Comparison of ENCODE assay signal across 6 cellular contexts in the genomic region with DNA sequence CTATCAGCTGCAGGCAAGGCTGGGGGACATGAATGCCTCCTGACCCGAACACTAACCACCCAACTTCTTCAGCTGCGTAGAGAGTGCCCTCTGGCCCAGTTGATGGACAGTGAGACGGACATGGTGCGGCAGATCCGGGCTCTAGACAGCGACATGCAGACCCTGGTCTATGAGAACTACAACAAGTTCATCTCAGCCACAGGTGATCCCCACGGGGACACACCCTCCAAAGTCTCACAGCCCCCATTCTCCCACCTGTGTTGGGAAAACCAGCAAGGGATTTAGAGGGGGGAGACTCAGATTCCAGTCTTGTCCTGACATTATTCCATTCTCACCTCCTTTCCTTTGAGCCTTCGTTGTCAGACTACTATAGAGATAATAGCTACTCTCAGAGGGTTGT. TPM values are rescaled to one million over a fixed set of nuclear protein-coding genes. Genes with fewer than 3 reads are reported as not detected.
DNase-seq lines count a peak whose midpoint lies in the region; ATAC-seq and TF ChIP-seq lines count a peak whose summit lies in the region.

No MANE protein-coding gene starts in this region.

- H3K4me1 ChIP-seq in GM23338 (ENCODE audit: insufficient read depth), result peaks cover 6% of the 10 kb centered on the region

- H3K27me3 Mint-ChIP-seq in GM23338 (ENCODE audit: insufficient read depth, low read depth, poor library complexity), result peaks cover 6% of the 10 kb centered on the region

- peaks cover 4% of the 10 kb centered on the region; the same call in 1 of the 2 replicates for H3K36me3 ChIP-seq in GM23338 (ENCODE audit: insufficient read depth)
- H3K36me3 ChIP-seq in brain microvascular endothelial cell (replicated peaks), result no peaks in the 10 kb centered on the region
- H3K36me3 ChIP-seq in neural cell (ENCODE audit: insufficient read depth, low read length), result no peaks in the 10 kb centered on the region

- H3K27me3 ChIP-seq in GM23338 (ENCODE audit: insufficient read depth) (no peaks in the 10 kb centered on the region), brain microvascular endothelial cell (replicated peaks) (no peaks in the 10 kb centered on the region), neural cell (ENCODE audit: insufficient read depth, low read depth, low read length) (no peaks in the 10 kb centered on the region)

- in situ Hi-C loops in brain microvascular endothelial cell (cut with HindIII; ENCODE audit: low pct_ligation_motif_present, low sequenced_read_pairs), result no loop called here

- H3K4me3 ChIP-seq in GM23338 (peak overlapping the region; percentile 96), brain microvascular endothelial cell (ENCODE audit: low read depth, low read length) (peak overlapping the region; percentile 79), neural cell (ENCODE audit: low read length) (peak overlapping the region; percentile 70)

- H3K27ac ChIP-seq in GM23338 (ENCODE audit: low read depth) (no peak overlapping the region), brain microvascular endothelial cell (no peak overlapping the region), neural cell (ENCODE audit: low read length) (peak overlapping the region; percentile 94)

- no peak for TF ChIP-seq RAD21 in neural cell (conservative IDR thresholded peaks at IDR 0.05)

- no peaks in the 10 kb centered on the region; the same call in 1 of the 2 replicates for H4K20me1 ChIP-seq in GM23338 (replicated peaks; ENCODE audit: insufficient read depth)
- H4K20me1 ChIP-seq in neural cell (ENCODE audit: insufficient read depth), result no peaks in the 10 kb centered on the region

- ATAC-seq in GM23338 (no peak), GM21390 (IDR thresholded peaks at IDR 0.05; ENCODE audit: unreplicated experiment) (no peak)

- peak overlapping the region; percentile 97 for H3K4me3 Mint-ChIP-seq in GM23338

- TF ChIP-seq EP300 in neural cell (conservative IDR thresholded peaks at IDR 0.05; ENCODE audit: poor library complexity, severe bottlenecking), result no peak

- DNase-seq in GM23338 (ENCODE audit: low spot score) (no peak), brain microvascular endothelial cell (no peak), SK-N-DZ (ENCODE audit: low spot score) (no peak), Ammon's horn (ENCODE audit: low spot score) (no peak)

- H2AFZ ChIP-seq in GM23338 (no peak overlapping the region), neural cell (ENCODE audit: low read depth, low read length) (peak overlapping the region; percentile 65)

- H3K9me3 ChIP-seq in neural cell (ENCODE audit: low read length), result no peaks in the 10 kb centered on the region

- peak overlapping the region; percentile 85 for H3K9ac ChIP-seq in neural cell (ENCODE audit: low read length)

- no peak overlapping the region for H3K27ac Mint-ChIP-seq in GM23338

- H3F3A ChIP-seq in GM23338 (replicated peaks; ENCODE audit: low read depth) (0 out of 2 replicates have a peak, but pooled peaks cover 5% of the 10 kb centered on the region), neural cell (ENCODE audit: insufficient read depth, low read length, poor library complexity, severe bottlenecking) (no peaks in the 10 kb centered on the region)

- H3K9me3 Mint-ChIP-seq in GM23338, result no peaks in the 10 kb centered on the region

- no peak for TF ChIP-seq CTCF in GM23338 (conservative IDR thresholded peaks at IDR 0.05; ENCODE audit: low read depth in 2 of 2)
- TF ChIP-seq CTCF in brain microvascular endothelial cell (IDR thresholded peaks at IDR 0.05; ENCODE audit: low read depth, low read length, missing control alignments), result no peak
- TF ChIP-seq CTCF in neural cell (IDR thresholded peaks at IDR 0.05; ENCODE audit: poor library complexity, severe bottlenecking), result no peak

- H3K4me1 Mint-ChIP-seq in GM23338, result peaks cover 2% of the 10 kb centered on the region; the same call in 2 of the 3 replicates

- H3K4me2 ChIP-seq in GM23338, result peak overlapping the region; percentile 70
- peak overlapping the region; percentile 44 for H3K4me2 ChIP-seq in neural cell (ENCODE audit: low read length)

- H3K79me2 ChIP-seq in GM23338 (replicated peaks; ENCODE audit: insufficient read depth), result peaks cover 27% of the 10 kb centered on the region
- peaks cover 5% of the 10 kb centered on the region for H3K79me2 ChIP-seq in neural cell (replicated peaks; ENCODE audit: insufficient read depth, low read length)

- H3K36me3 Mint-ChIP-seq in GM23338 (ENCODE audit: low read depth), result peaks cover 4% of the 10 kb centered on the region; the same call in 2 of the 3 replicates

- H3K9me2 ChIP-seq in GM23338 (ENCODE audit: insufficient read depth) (no peaks in the 10 kb centered on the region), neural cell (ENCODE audit: insufficient read depth, low read length) (no peaks in the 10 kb centered on the region)

TF ChIP-seq in GM23338, 12 proteins besides CTCF, POLR2A, EP300 and RAD21 (continues in another document):
- TF ChIP-seq NANOG (IDR thresholded peaks at IDR 0.05; ENCODE audit: borderline replicate concordance), result no peak

TF ChIP-seq in neural cell, 6 proteins besides CTCF, POLR2A, EP300 and RAD21:
- no peak for TF ChIP-seq SMC3 (conservative IDR thresholded peaks at IDR 0.05; ENCODE audit: poor library complexity)
- no peak for TF ChIP-seq POLR2AphosphoS5 (IDR thresholded peaks at IDR 0.05)
- no peak for TF ChIP-seq TAF1 (IDR thresholded peaks at IDR 0.05; ENCODE audit: low read depth)
- TF ChIP-seq, protein P1, sequence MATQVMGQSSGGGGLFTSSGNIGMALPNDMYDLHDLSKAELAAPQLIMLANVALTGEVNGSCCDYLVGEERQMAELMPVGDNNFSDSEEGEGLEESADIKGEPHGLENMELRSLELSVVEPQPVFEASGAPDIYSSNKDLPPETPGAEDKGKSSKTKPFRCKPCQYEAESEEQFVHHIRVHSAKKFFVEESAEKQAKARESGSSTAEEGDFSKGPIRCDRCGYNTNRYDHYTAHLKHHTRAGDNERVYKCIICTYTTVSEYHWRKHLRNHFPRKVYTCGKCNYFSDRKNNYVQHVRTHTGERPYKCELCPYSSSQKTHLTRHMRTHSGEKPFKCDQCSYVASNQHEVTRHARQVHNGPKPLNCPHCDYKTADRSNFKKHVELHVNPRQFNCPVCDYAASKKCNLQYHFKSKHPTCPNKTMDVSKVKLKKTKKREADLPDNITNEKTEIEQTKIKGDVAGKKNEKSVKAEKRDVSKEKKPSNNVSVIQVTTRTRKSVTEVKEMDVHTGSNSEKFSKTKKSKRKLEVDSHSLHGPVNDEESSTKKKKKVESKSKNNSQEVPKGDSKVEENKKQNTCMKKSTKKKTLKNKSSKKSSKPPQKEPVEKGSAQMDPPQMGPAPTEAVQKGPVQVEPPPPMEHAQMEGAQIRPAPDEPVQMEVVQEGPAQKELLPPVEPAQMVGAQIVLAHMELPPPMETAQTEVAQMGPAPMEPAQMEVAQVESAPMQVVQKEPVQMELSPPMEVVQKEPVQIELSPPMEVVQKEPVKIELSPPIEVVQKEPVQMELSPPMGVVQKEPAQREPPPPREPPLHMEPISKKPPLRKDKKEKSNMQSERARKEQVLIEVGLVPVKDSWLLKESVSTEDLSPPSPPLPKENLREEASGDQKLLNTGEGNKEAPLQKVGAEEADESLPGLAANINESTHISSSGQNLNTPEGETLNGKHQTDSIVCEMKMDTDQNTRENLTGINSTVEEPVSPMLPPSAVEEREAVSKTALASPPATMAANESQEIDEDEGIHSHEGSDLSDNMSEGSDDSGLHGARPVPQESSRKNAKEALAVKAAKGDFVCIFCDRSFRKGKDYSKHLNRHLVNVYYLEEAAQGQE (IDR thresholded peaks at IDR 0.05; ENCODE audit: borderline replicate concordance), result no peak
- TF ChIP-seq MXI1 (conservative IDR thresholded peaks at IDR 0.05; ENCODE audit: poor library complexity, severe bottlenecking), result no peak
- TF ChIP-seq EZH2 (IDR thresholded peaks at IDR 0.05; ENCODE audit: borderline replicate concordance, insufficient read depth, low read length, poor library complexity, severe bottlenecking), result no peak

RNA-seq across cellular contexts. Expression of a gene that starts 0.9 kb away (rescaled TPM):
- 435 and 450 TPM in 2 replicates for total RNA-seq in GM23338 (2014; rRNA removed; shearing (Covaris generic))
- 42.2 and 45.3 TPM in 2 replicates for polyA plus RNA-seq in GM23338 (2016; fragmentation: Nextera tagmentation; extraction: Ambion mirVana)
- 230 and 313 TPM in 2 replicates for polyA plus RNA-seq in neural cell
- 124 and 237 TPM in 2 replicates for polyA minus RNA-seq in neural cell
- 159 and 188 TPM in 2 replicates for polyA plus RNA-seq in SK-N-DZ (2014; cell fraction: cytosol; rRNA removed)
- polyA plus RNA-seq in SK-N-DZ (2014; cell fraction: nucleus; rRNA removed), result 294 and 409 TPM in 2 replicates

RNA-seq across cellular contexts. Expression of a gene that starts 12.9 kb away (rescaled TPM):
- 16.7 and 26.8 TPM in 2 replicates for total RNA-seq in GM23338 (2014; rRNA removed; shearing (Covaris generic))
- 23.5 and 26.3 TPM in 2 replicates for polyA plus RNA-seq in GM23338 (2016; fragmentation: Nextera tagmentation; extraction: Ambion mirVana)
- 39.7 and 42.0 TPM in 2 replicates for polyA plus RNA-seq in neural cell
- 18.3 and 19.9 TPM in 2 replicates for polyA minus RNA-seq in neural cell
- polyA plus RNA-seq in SK-N-DZ (2014; cell fraction: cytosol; rRNA removed), result 35.6 and 43.3 TPM in 2 replicates
- 59.0 and 71.2 TPM in 2 replicates for polyA plus RNA-seq in SK-N-DZ (2014; cell fraction: nucleus; rRNA removed)

RNA-seq across cellular contexts. Expression of a gene that starts 13.1 kb away (rescaled TPM):
- 63.3 and 70.9 TPM in 2 replicates for total RNA-seq in GM23338 (2014; rRNA removed; shearing (Covaris generic))
- polyA plus RNA-seq in GM23338 (2016; fragmentation: Nextera tagmentation; extraction: Ambion mirVana), result 53.3 and 64.9 TPM in 2 replicates
- polyA plus RNA-seq in neural cell, result 2.3 and 2.4 TPM in 2 replicates
- polyA minus RNA-seq in neural cell, result 0.49 and 0.69 TPM in 2 replicates
- polyA plus RNA-seq in SK-N-DZ (2014; cell fraction: cytosol; rRNA removed), result 110 and 152 TPM in 2 replicates
- 79.2 and 90.9 TPM in 2 replicates for polyA plus RNA-seq in SK-N-DZ (2014; cell fraction: nucleus; rRNA removed)

RNA-seq across cellular contexts. Expression of a gene that starts 14.7 kb away (rescaled TPM):
- 70.2 and 82.3 TPM in 2 replicates for total RNA-seq in GM23338 (2014; rRNA removed; shearing (Covaris generic))
- polyA plus RNA-seq in GM23338 (2016; fragmentation: Nextera tagmentation; extraction: Ambion mirVana) (43.5 and 48.7 TPM in 2 replicates), neural cell (78.4 and 99.5 TPM in 2 replicates)
- polyA minus RNA-seq in neural cell, result 70.7 and 78.2 TPM in 2 replicates
- polyA plus RNA-seq in SK-N-DZ (2014; cell fraction: cytosol; rRNA removed), result 34.3 and 35.1 TPM in 2 replicates
- 130 and 162 TPM in 2 replicates for polyA plus RNA-seq in SK-N-DZ (2014; cell fraction: nucleus; rRNA removed)

RNA-seq across cellular contexts. Expression of a gene that starts 20.6 kb away (rescaled TPM):
- total RNA-seq in GM23338 (2014; rRNA removed; shearing (Covaris generic)), result 17.4 and 18.1 TPM in 2 replicates
- 17.7 and 18.3 TPM in 2 replicates for polyA plus RNA-seq in GM23338 (2016; fragmentation: Nextera tagmentation; extraction: Ambion mirVana)
- polyA plus RNA-seq in neural cell, result 6.9 and 7.0 TPM in 2 replicates
- 9.7 and 10.1 TPM in 2 replicates for polyA minus RNA-seq in neural cell
- 10.6 and 11.0 TPM in 2 replicates for polyA plus RNA-seq in SK-N-DZ (2014; cell fraction: cytosol; rRNA removed)
- 8.1 and 8.6 TPM in 2 replicates for polyA plus RNA-seq in SK-N-DZ (2014; cell fraction: nucleus; rRNA removed)

Comparison
In these comparisons a context has a peak if more than half of its experiments do, and no peak if none do; other contexts are left out.
1. RNA of a gene that starts 13.1 kb away (polyA plus RNA-seq): 53.3 to 64.9 TPM in GM23338; 2.3 to 2.4 TPM in neural cell; every median in the first group is over 10 times any median in the second.
2. Peak in every context shown above with its lines, with median percentiles within 50 percentile points of each other: H3K4me3 ChIP-seq.